In genomic region chr1:230109871-230110667, GRCh38 we compare ENCODE assay signal across 8 cellular contexts.
DNase-seq lines count a peak whose midpoint lies in the region; ATAC-seq lines count a peak whose summit lies in the region.

No MANE protein-coding gene starts in this region.

- H3K27me3 Mint-ChIP-seq in T-helper 1 cell treated with Interleukin-12 subunit alpha and Interleukin-12 subunit beta and Interleukin-4 antibody, amounts not matched to agents 30 μg/mL and 1 μg/mL, for 36 hours (ENCODE audit: low read depth): no peaks in the 10 kb centered on the region
- no peaks in the 10 kb centered on the region for H3K27me3 Mint-ChIP-seq in central memory CD8-positive, alpha-beta T cell

- peak; percentile 81 for ATAC-seq in HG02938 (IDR thresholded peaks at IDR 0.05; ENCODE audit: unreplicated experiment)
- ATAC-seq in central memory CD8-positive, alpha-beta T cell (replicated peaks; ENCODE audit: extremely low read depth, poor library complexity, severe bottlenecking): peak; percentile 77

- DNase-seq in DMS153 (lab: John Stamatoyannopoulos, UW): peak; percentile 32
- DNase-seq in DMS153 treated with DMSO at 0.1 percent for 48 hours (lab: John Stamatoyannopoulos, UW; ENCODE audit: unreplicated experiment): no peak
- no peak for DNase-seq in central memory CD8-positive, alpha-beta T cell (ENCODE audit: low spot score in 2 of 2)
- DNase-seq in stimulated activated CD8-positive, alpha-beta memory T cell treated with anti-CD3 and anti-CD28 coated beads, Interleukin-4, amount 100 ng/mL, for 4 hours (ENCODE audit: low read depth in 2 of 2, low spot score in 1 of 2): peak; percentile 17 to 44
- DNase-seq in NCI-H524 treated with DMSO at 0.1 percent for 48 hours (lab: John Stamatoyannopoulos, UW): no peak
- no peak for DNase-seq in NCI-H526 treated with DMSO at 0.1 percent for 48 hours (lab: John Stamatoyannopoulos, UW)

- peak overlapping the region; percentile 32 for H3K4me3 Mint-ChIP-seq in T-helper 1 cell treated with Interleukin-12 subunit alpha and Interleukin-12 subunit beta and Interleukin-4 antibody, amounts not matched to agents 30 μg/mL and 1 μg/mL, for 36 hours
- no peak overlapping the region for H3K4me3 Mint-ChIP-seq in central memory CD8-positive, alpha-beta T cell

- H3K9me3 Mint-ChIP-seq in T-helper 1 cell treated with Interleukin-12 subunit alpha and Interleukin-12 subunit beta and Interleukin-4 antibody, amounts not matched to agents 30 μg/mL and 1 μg/mL, for 36 hours: no peaks in the 10 kb centered on the region
- H3K9me3 Mint-ChIP-seq in central memory CD8-positive, alpha-beta T cell: no peaks in the 10 kb centered on the region

- H3K4me1 Mint-ChIP-seq in T-helper 1 cell treated with Interleukin-12 subunit alpha and Interleukin-12 subunit beta and Interleukin-4 antibody, amounts not matched to agents 30 μg/mL and 1 μg/mL, for 36 hours (ENCODE audit: low read depth): peaks cover 68% of the 10 kb centered on the region
- peaks cover 38% of the 10 kb centered on the region for H3K4me1 Mint-ChIP-seq in central memory CD8-positive, alpha-beta T cell

- H3K27ac Mint-ChIP-seq in T-helper 1 cell treated with Interleukin-12 subunit alpha and Interleukin-12 subunit beta and Interleukin-4 antibody, amounts not matched to agents 30 μg/mL and 1 μg/mL, for 36 hours: peak overlapping the region; percentile 81
- peak overlapping the region; percentile 48 for H3K27ac Mint-ChIP-seq in central memory CD8-positive, alpha-beta T cell (ENCODE audit: low read depth)

- peaks cover 8% of the 10 kb centered on the region for H3K36me3 Mint-ChIP-seq in T-helper 1 cell treated with Interleukin-12 subunit alpha and Interleukin-12 subunit beta and Interleukin-4 antibody, amounts not matched to agents 30 μg/mL and 1 μg/mL, for 36 hours (ENCODE audit: low read depth)
- peaks cover 8% of the 10 kb centered on the region for H3K36me3 Mint-ChIP-seq in central memory CD8-positive, alpha-beta T cell (ENCODE audit: insufficient read depth)

Comparison
In these comparisons a context has a peak if more than half of its experiments do, and no peak if none do; other contexts are left out.
1. DNase-seq: peak in DMS153 (single experiment) and stimulated activated CD8-positive, alpha-beta memory T cell treated with anti-CD3 and anti-CD28 coated beads, Interleukin-4, amount 100 ng/mL, for 4 hours (2 of 2); none in DMS153 treated with DMSO at 0.1 percent for 48 hours (single experiment), central memory CD8-positive, alpha-beta T cell (0 of 2), NCI-H524 treated with DMSO at 0.1 percent for 48 hours (single experiment) and NCI-H526 treated with DMSO at 0.1 percent for 48 hours (single experiment).